In genomic region chr11:62909107-62909894, GRCh38 we compare ENCODE assay signal across 10 cellular contexts. TPM values are rescaled to one million over a fixed set of nuclear protein-coding genes. Genes with fewer than 3 reads are reported as not detected.
DNase-seq lines count a peak whose midpoint lies in the region; ATAC-seq and TF ChIP-seq lines count a peak whose summit lies in the region.
"Had no signal": no experiment of that assay in that cellular context is flagged by ENCODE, and none has a peak within 500 bp of the region (broad histone marks: within the 10 kb centered on the region; RNA-seq: fewer than 3 reads in every experiment).

No MANE protein-coding gene starts in this region.

- peaks cover 20 to 28% of the 10 kb centered on the region in 2 donors for H3K4me1 ChIP-seq in thyroid gland

- peak; percentile 31 to 66 for DNase-seq in NCI-H526 (lab: John Stamatoyannopoulos, UW)
- no peak for DNase-seq in NCI-H526 treated with DMSO at 0.1 percent for 48 hours (lab: John Stamatoyannopoulos, UW)
- DNase-seq in NCI-H2029 treated with DMSO at 0.1 percent for 48 hours (lab: John Stamatoyannopoulos, UW): peak; percentile 68
- peak; percentile 68 to 80 for DNase-seq in cardiac fibroblast (ENCODE audit: low read depth in 2 of 2)
- DNase-seq in kidney glomerular epithelial cell (lab: John Stamatoyannopoulos, UW): peak; percentile 67
- DNase-seq in thyroid gland: peak; percentile 84 to 88
- DNase-seq in stimulated activated effector memory CD8-positive, alpha-beta T cell treated with anti-CD3 and anti-CD28 coated beads, Interleukin-12 subunit alpha, Interleukin-12 subunit beta, amount 100 ng/mL, for 72 hours (ENCODE audit: low spot score in 2 of 2): no peak

- H3K36me3 Mint-ChIP-seq in stimulated activated effector memory CD8-positive, alpha-beta T cell treated with anti-CD3 and anti-CD28 coated beads, Interleukin-12 subunit alpha, Interleukin-12 subunit beta, amount 100 ng/mL, for 72 hours: no peaks in the 10 kb centered on the region
- H3K36me3 Mint-ChIP-seq: activated naive CD8-positive, alpha-beta T cell had no signal

- no peak for TF ChIP-seq POLR2A in thyroid gland (IDR thresholded peaks at IDR 0.05)

- no peak for ATAC-seq in stimulated activated effector memory CD8-positive, alpha-beta T cell treated with anti-CD3 and anti-CD28 coated beads, Interleukin-12 subunit alpha, Interleukin-12 subunit beta, amount 100 ng/mL, for 72 hours
- no peak for ATAC-seq in HG03442 (IDR thresholded peaks at IDR 0.05; ENCODE audit: unreplicated experiment)

- H3K4me3 ChIP-seq in cardiac fibroblast (replicated peaks in 1 of 2; ENCODE audit: low read depth in 2 of 2, low read length in 2 of 2) (no peak overlapping the region), thyroid gland (replicated peaks in 1 of 3) (no peak overlapping the region)

- H3K4me1 Mint-ChIP-seq in stimulated activated effector memory CD8-positive, alpha-beta T cell treated with anti-CD3 and anti-CD28 coated beads, Interleukin-12 subunit alpha, Interleukin-12 subunit beta, amount 100 ng/mL, for 72 hours: peaks cover 12% of the 10 kb centered on the region

- H3K27ac Mint-ChIP-seq in stimulated activated effector memory CD8-positive, alpha-beta T cell treated with anti-CD3 and anti-CD28 coated beads, Interleukin-12 subunit alpha, Interleukin-12 subunit beta, amount 100 ng/mL, for 72 hours: no peak overlapping the region
- H3K27ac Mint-ChIP-seq: activated naive CD8-positive, alpha-beta T cell had no signal

- WGBS in thyroid gland, 2 donors: 40% methylated on average over 17 to 18 of the region's 24 CpGs

- no peaks in the 10 kb centered on the region for H3K9me3 Mint-ChIP-seq in stimulated activated effector memory CD8-positive, alpha-beta T cell treated with anti-CD3 and anti-CD28 coated beads, Interleukin-12 subunit alpha, Interleukin-12 subunit beta, amount 100 ng/mL, for 72 hours

- H3K9me3 ChIP-seq in thyroid gland: no peaks in the 10 kb centered on the region

- intact Hi-C loops in thyroid gland (cut with DNase I): no loop called here

- TF ChIP-seq CTCF in cardiac fibroblast (IDR thresholded peaks at IDR 0.05; ENCODE audit: low read depth, low read length): peak; percentile 58
- peak; percentile 17 to 58 (median 46) for TF ChIP-seq CTCF in thyroid gland (IDR thresholded peaks at IDR 0.05)

- no peaks in the 10 kb centered on the region for H3K27me3 ChIP-seq in thyroid gland

- no peak overlapping the region for H3K4me3 Mint-ChIP-seq in stimulated activated effector memory CD8-positive, alpha-beta T cell treated with anti-CD3 and anti-CD28 coated beads, Interleukin-12 subunit alpha, Interleukin-12 subunit beta, amount 100 ng/mL, for 72 hours
- H3K4me3 Mint-ChIP-seq: activated naive CD8-positive, alpha-beta T cell had no signal

- no peaks in the 10 kb centered on the region for H3K36me3 ChIP-seq in thyroid gland

- H3K27ac ChIP-seq in thyroid gland: peak overlapping the region; percentile 87 to 92 (median 91)

RNA-seq across cellular contexts. Expression of gene CHRM1, which starts 11.9 kb away (rescaled TPM):
- not detected for total RNA-seq in thyroid gland
- total RNA-seq: subcutaneous adipose tissue had no signal

RNA-seq across cellular contexts. Expression of gene SLC3A2, which starts 28.6 kb away (rescaled TPM):
- total RNA-seq in thyroid gland: 100 to 1,000 TPM; 145 to 295 (median 159) TPM

Comparison
In these comparisons a context has a peak if more than half of its experiments do, and no peak if none do; other contexts are left out.
1. DNase-seq: peak in NCI-H526 (2 of 2), NCI-H2029 treated with DMSO at 0.1 percent for 48 hours (single experiment), cardiac fibroblast (2 of 2), kidney glomerular epithelial cell (single experiment) and thyroid gland (2 of 2); none in NCI-H526 treated with DMSO at 0.1 percent for 48 hours (single experiment) and stimulated activated effector memory CD8-positive, alpha-beta T cell treated with anti-CD3 and anti-CD28 coated beads, Interleukin-12 subunit alpha, Interleukin-12 subunit beta, amount 100 ng/mL, for 72 hours (0 of 2).